Comparison of ENCODE assay signal across 8 cellular contexts in the genomic region with DNA sequence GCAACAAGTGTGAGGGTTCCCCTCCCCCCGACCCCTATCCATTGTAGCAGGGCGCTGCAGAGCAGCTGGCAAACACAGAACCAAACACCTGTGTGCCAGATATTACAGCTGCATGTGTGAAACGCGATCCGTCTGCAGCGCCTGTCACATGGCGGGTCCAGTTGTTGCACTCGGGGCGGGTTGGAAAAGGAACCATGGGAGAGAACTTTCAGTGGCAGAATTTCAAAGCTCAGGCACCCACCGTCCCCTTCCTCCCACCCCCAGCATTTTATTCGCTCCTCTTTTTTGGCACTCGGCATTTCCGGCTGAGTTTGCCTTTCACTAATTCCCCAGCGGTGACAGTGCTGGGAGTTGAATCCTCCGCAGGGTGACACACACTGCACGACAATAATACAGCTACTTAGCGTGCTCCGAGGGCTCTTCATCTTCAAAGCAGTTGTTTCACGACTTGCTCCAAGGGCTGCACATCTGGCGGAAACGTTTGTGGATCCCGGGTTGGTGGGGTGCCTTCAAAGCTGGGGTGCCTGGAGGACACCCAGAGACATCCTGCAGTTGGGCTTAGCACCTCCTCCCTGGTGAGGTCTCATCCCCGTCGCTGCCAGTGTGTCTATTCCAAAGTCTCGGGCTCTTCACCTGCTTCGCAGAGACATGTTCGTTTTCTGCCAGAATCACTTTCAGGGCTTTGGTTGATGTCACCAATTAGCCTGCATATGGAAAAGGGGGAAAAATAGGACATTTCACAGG.
DNase-seq lines count a peak whose midpoint lies in the region; ATAC-seq and TF ChIP-seq lines count a peak whose summit lies in the region.

No MANE protein-coding gene starts in this region.

- ATAC-seq in HG02981 (IDR thresholded peaks at IDR 0.05; ENCODE audit: unreplicated experiment), result no peak

- peak overlapping the region; percentile 22 for H3K4me3 ChIP-seq in astrocyte of the spinal cord (ENCODE audit: low read depth, low read length)

- peak; percentile 92 for DNase-seq in COLO668 (lab: John Stamatoyannopoulos, UW; ENCODE audit: unreplicated experiment)
- peak; percentile 69 for DNase-seq in NCI-H146 treated with DMSO at 0.1 percent for 48 hours (lab: John Stamatoyannopoulos, UW; ENCODE audit: unreplicated experiment)
- DNase-seq in astrocyte of the spinal cord (ENCODE audit: low read depth, low spot score), result peak; percentile 20
- peak; percentile 3 for DNase-seq in midbrain (lab: John Stamatoyannopoulos, UW)
- no peak for DNase-seq in GM20000 (ENCODE audit: low spot score)
- DNase-seq in NOMO-1 treated with dmso at 0.1 percent for 144 hours (lab: John Stamatoyannopoulos, UW; ENCODE audit: unreplicated experiment), result no peak
- DNase-seq in stimulated activated CD4-positive, alpha-beta T cell treated with anti-CD3 and anti-CD28 coated beads, Interleukin-4, amount 100 ng/mL, for 24 hours, result no peak

- in situ Hi-C loops in astrocyte of the spinal cord (cut with HindIII; ENCODE audit: low sequenced_read_pairs), result no loop called here

- no peak for TF ChIP-seq CTCF in astrocyte of the spinal cord (IDR thresholded peaks at IDR 0.05; ENCODE audit: low read depth, low read length)
- TF ChIP-seq CTCF in GM20000 (IDR thresholded peaks at IDR 0.05; ENCODE audit: extremely low read depth, missing control alignments), result no peak

Comparison
In these comparisons a context has a peak if more than half of its experiments do, and no peak if none do; other contexts are left out.
1. DNase-seq: peak in COLO668 (single experiment), NCI-H146 treated with DMSO at 0.1 percent for 48 hours (single experiment), astrocyte of the spinal cord (single experiment) and midbrain (single experiment); none in GM20000 (single experiment), NOMO-1 treated with dmso at 0.1 percent for 144 hours (single experiment) and stimulated activated CD4-positive, alpha-beta T cell treated with anti-CD3 and anti-CD28 coated beads, Interleukin-4, amount 100 ng/mL, for 24 hours (single experiment).